ENCODE assay signal across 18 cellular contexts in the genomic region with DNA sequence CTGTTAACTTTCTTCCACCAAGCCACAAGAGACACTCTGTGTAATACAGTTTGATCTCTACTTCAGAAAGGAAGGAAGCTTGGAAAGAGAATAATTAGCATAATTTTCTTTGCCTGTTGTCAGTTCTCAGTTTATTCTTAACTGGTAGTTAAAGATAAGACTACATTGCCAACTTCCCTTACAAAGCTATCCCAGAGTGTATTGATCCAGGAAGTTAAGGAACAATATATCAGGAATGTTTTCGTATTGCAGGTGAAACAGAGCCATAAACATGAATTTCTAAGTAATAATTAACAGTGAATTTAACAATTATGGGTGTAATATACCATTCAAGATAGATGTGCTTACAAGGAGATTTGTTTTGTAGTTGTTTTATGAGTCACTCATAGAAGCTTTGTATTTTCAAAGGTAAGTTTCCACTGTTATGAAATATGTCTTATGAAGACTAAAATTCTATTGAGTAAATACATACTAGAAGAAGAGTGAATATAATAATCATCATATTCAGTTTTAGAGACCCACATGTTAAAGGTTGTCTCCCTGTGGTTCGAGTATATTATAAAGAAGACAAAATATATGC.
"Had no signal": no experiment of that assay in that cellular context is flagged by ENCODE, and none has a peak within 500 bp of the region (broad histone marks: within the 10 kb centered on the region; RNA-seq: fewer than 3 reads in every experiment).

No MANE protein-coding gene starts in this region.

- H3K27ac Mint-ChIP-seq: activated B cell treated with CpG ODN at 0.5 μM for 24 hours; activated CD4-positive, alpha-beta T cell treated with anti-CD3 and anti-CD28 coated beads, Interleukin-2, amount 10 ng/mL, durations not matched to agents 24 days and 14 days; activated naive CD4-positive, alpha-beta T cell treated with anti-CD3 and anti-CD28 coated beads, Interleukin-2, amount 50 U/mL, for 24 hours; brain; stimulated activated effector memory CD8-positive, alpha-beta T cell treated with anti-CD3 and anti-CD28 coated beads, Interleukin-12 subunit alpha, Interleukin-12 subunit beta, amount 100 ng/mL, for 72 hours had no signal

- H3K36me3 ChIP-seq: ovary had no signal

- H3K9me3 Mint-ChIP-seq: activated B cell treated with CpG ODN at 0.5 μM for 24 hours; activated CD4-positive, alpha-beta T cell treated with anti-CD3 and anti-CD28 coated beads, Interleukin-2, amount 10 ng/mL, durations not matched to agents 24 days and 14 days; activated naive CD4-positive, alpha-beta T cell treated with anti-CD3 and anti-CD28 coated beads, Interleukin-2, amount 50 U/mL, for 24 hours; brain; neural crest cell; stimulated activated effector memory CD8-positive, alpha-beta T cell treated with anti-CD3 and anti-CD28 coated beads, Interleukin-12 subunit alpha, Interleukin-12 subunit beta, amount 100 ng/mL, for 72 hours had no signal

- H3K27me3 ChIP-seq: dorsolateral prefrontal cortex, ovary had no signal

- H3K4me1 Mint-ChIP-seq: activated CD4-positive, alpha-beta T cell treated with anti-CD3 and anti-CD28 coated beads, Interleukin-2, amount 10 ng/mL, durations not matched to agents 24 days and 14 days; activated naive CD4-positive, alpha-beta T cell treated with anti-CD3 and anti-CD28 coated beads, Interleukin-2, amount 50 U/mL, for 24 hours; brain; neural crest cell; stimulated activated effector memory CD8-positive, alpha-beta T cell treated with anti-CD3 and anti-CD28 coated beads, Interleukin-12 subunit alpha, Interleukin-12 subunit beta, amount 100 ng/mL, for 72 hours had no signal

- H3K27me3 Mint-ChIP-seq: activated B cell treated with CpG ODN at 0.5 μM for 24 hours; activated CD4-positive, alpha-beta T cell treated with anti-CD3 and anti-CD28 coated beads, Interleukin-2, amount 10 ng/mL, durations not matched to agents 24 days and 14 days; activated naive CD4-positive, alpha-beta T cell treated with anti-CD3 and anti-CD28 coated beads, Interleukin-2, amount 50 U/mL, for 24 hours; brain had no signal

- H3K4me3 ChIP-seq: dorsolateral prefrontal cortex, left ventricle myocardium inferior, ovary, SK-N-MC, skin epidermis had no signal

- ATAC-seq: stimulated activated effector memory CD8-positive, alpha-beta T cell treated with anti-CD3 and anti-CD28 coated beads, Interleukin-12 subunit alpha, Interleukin-12 subunit beta, amount 100 ng/mL, for 72 hours had no signal

- H3K27ac ChIP-seq: dorsolateral prefrontal cortex, left ventricle myocardium inferior, ovary, skin epidermis had no signal

- DNase-seq: activated B cell treated with CpG ODN at 0.5 μM for 24 hours; activated CD4-positive, alpha-beta T cell treated with anti-CD3 and anti-CD28 coated beads, Interleukin-2, amount 10 ng/mL, durations not matched to agents 24 days and 14 days; activated effector memory CD4-positive, alpha-beta T cell treated with Interleukin-2 at 50 U/mL for 16 hours; activated T-cell treated with anti-CD3 and anti-CD28 coated beads for 4 hours; cerebellar nuclear complex; dorsolateral prefrontal cortex; head of caudate nucleus; islet precursor cell; left ventricle myocardium inferior; ovary; retina; T-helper 1 cell had no signal

- H3K4me3 Mint-ChIP-seq: activated B cell treated with CpG ODN at 0.5 μM for 24 hours; activated CD4-positive, alpha-beta T cell treated with anti-CD3 and anti-CD28 coated beads, Interleukin-2, amount 10 ng/mL, durations not matched to agents 24 days and 14 days; activated naive CD4-positive, alpha-beta T cell treated with anti-CD3 and anti-CD28 coated beads, Interleukin-2, amount 50 U/mL, for 24 hours; brain; neural crest cell; stimulated activated effector memory CD8-positive, alpha-beta T cell treated with anti-CD3 and anti-CD28 coated beads, Interleukin-12 subunit alpha, Interleukin-12 subunit beta, amount 100 ng/mL, for 72 hours had no signal

- H3K4me1 ChIP-seq: left ventricle myocardium inferior had no signal

- H3K9me3 ChIP-seq: left ventricle myocardium inferior, ovary had no signal
